Comparison of ENCODE assay signal across 1 cellular context in genomic region chr5:172973931-172974330, GRCh38.
TF ChIP-seq lines count a peak whose summit lies in the region.

No MANE protein-coding gene starts in this region.

TF ChIP-seq in IMR-90, 13 proteins besides CTCF, POLR2A, EP300 and RAD21 (continued from another document):
- TF ChIP-seq ELK1 (IDR thresholded peaks at IDR 0.05; ENCODE audit: borderline replicate concordance, low read depth, low read length) = no peak
- TF ChIP-seq NFE2L2 (IDR thresholded peaks at IDR 0.05; ENCODE audit: low read depth, low read length) = no peak
